Comparison of ENCODE assay signal across 29 cellular contexts in the genomic region with DNA sequence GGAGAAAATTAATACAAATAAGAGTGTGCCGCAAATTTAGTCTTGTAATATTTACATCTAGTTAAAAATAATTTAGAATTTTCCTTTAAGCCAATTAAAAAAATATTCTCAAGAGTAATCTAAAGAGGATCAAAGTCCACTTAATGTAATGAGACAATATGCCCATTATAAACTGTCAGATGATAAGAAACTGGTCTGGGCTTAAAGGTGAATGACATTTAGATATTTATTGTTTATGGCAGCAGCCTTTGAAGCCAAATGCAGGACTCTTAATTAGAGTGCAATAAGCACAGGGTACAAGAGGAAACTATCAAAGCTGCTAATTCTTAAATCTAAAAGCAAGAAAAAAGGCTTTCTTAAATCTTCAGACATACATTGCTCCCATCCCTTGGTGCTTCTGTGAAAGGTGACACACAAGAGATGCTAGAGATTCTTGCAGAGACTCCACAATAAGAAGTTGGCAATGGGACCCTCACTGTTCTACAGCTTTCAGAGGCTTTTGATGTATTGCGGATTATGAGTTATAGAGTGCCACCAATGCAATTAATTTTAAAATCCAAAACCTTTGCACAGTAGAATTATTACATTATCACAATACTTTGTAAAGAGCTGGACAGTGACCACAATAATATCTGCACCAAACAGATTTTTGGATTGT.
"Had no signal": no experiment of that assay in that cellular context is flagged by ENCODE, and none has a peak within 500 bp of the region (broad histone marks: within the 10 kb centered on the region; RNA-seq: fewer than 3 reads in every experiment).

No MANE protein-coding gene starts in this region.

- FAIRE-seq: astrocyte, bronchial epithelial cell had no signal

- H3K36me3 ChIP-seq: brain microvascular endothelial cell, gastrocnemius medialis had no signal

- DNase-seq: activated CD4-positive, alpha-beta T cell treated with anti-CD3 and anti-CD28 coated beads for 1 hour; activated CD4-positive, alpha-beta T cell treated with anti-CD3 and anti-CD28 coated beads for 48 hours; activated CD4-positive, alpha-beta T cell treated with anti-CD3 and anti-CD28 coated beads, Interleukin-2, amount 50 U/mL, for 1 hour; activated CD4-positive, alpha-beta T cell treated with anti-CD3 and anti-CD28 coated beads, Interleukin-2, amount 50 U/mL, for 48 hours; activated CD8-positive, alpha-beta memory T cell treated with anti-CD3 and anti-CD28 coated beads for 24 hours; activated CD8-positive, alpha-beta T cell treated with anti-CD3 and anti-CD28 coated beads for 36 hours; activated effector memory CD4-positive, alpha-beta T cell treated with Interleukin-2 at 50 U/mL for 16 hours; activated gamma-delta T cell treated with Interleukin-2 at 50 U/mL for 16 hours; activated naive CD4-positive, alpha-beta T cell treated with anti-CD3 and anti-CD28 coated beads, Interleukin-2, amount 50 U/mL, for 16 hours; activated naive CD4-positive, alpha-beta T cell treated with Interleukin-2 at 50 U/mL for 16 hours; activated T-cell treated with anti-CD3 and anti-CD28 coated beads, Interleukin-2, amount 50 U/mL, for 4 hours; amniotic stem cell; anterior cingulate cortex; brain microvascular endothelial cell; dorsolateral prefrontal cortex; effector CD4-positive, alpha-beta T cell; effector memory CD8-positive, alpha-beta T cell; erythroblast; foreskin keratinocyte; gastrocnemius medialis; glutamatergic neuron; T-helper 2 cell had no signal

- H3K4me1 ChIP-seq: esophagus muscularis mucosa, foreskin keratinocyte, gastrocnemius medialis had no signal

- H3K27me3 ChIP-seq: brain microvascular endothelial cell, dorsolateral prefrontal cortex, esophagus muscularis mucosa, foreskin keratinocyte, gastrocnemius medialis had no signal

- ATAC-seq: activated CD8-positive, alpha-beta T cell treated with anti-CD3 and anti-CD28 coated beads for 36 hours; activated T-cell treated with anti-CD3 and anti-CD28 coated beads, Interleukin-2, amount 50 U/mL, for 4 hours; activated T-helper 17 cell treated with anti-CD3 and anti-CD28 coated beads, Interleukin-2, amount 50 U/mL, for 72 hours; effector memory CD8-positive, alpha-beta T cell; gastrocnemius medialis; WTC11 had no signal

- H3K9me3 ChIP-seq: gastrocnemius medialis had no signal

- H3K27ac ChIP-seq: brain microvascular endothelial cell, coronary artery, dorsolateral prefrontal cortex, esophagus muscularis mucosa, foreskin keratinocyte, gastrocnemius medialis, VCaP had no signal

- H3K4me3 ChIP-seq: coronary artery, dorsolateral prefrontal cortex, esophagus muscularis mucosa, gastrocnemius medialis had no signal
